Comparison of ENCODE assay signal across 1 cellular context in genomic region chr10:17617031-17617911, GRCh38.
TF ChIP-seq lines count a peak whose summit lies in the region.

Gene HACD1, minus strand, starts transcription at chr10:17617374. Its CDS starts 35 bp downstream, at chr10:17617339.

TF ChIP-seq in HepG2, 621 proteins besides CTCF, POLR2A, EP300 and RAD21 (continued from another document and continues in another):
- TF ChIP-seq ZNF407 (CRISPR knock-in tag; IDR thresholded peaks at IDR 0.05; ENCODE audit: not compliant biosample characterization) (no peak), ZFP90 (CRISPR knock-in tag; IDR thresholded peaks at IDR 0.05; ENCODE audit: borderline replicate concordance) (no peak), ZNF737 (CRISPR knock-in tag; IDR thresholded peaks at IDR 0.05; ENCODE audit: borderline replicate concordance) (no peak), ZBTB21 (CRISPR knock-in tag; IDR thresholded peaks at IDR 0.05) (no peak), ZMAT5 (CRISPR knock-in tag; IDR thresholded peaks at IDR 0.05; ENCODE audit: borderline replicate concordance, low read depth) (no peak), PTBP1 (IDR thresholded peaks at IDR 0.05; ENCODE audit: low read depth, low read length, poor library complexity, severe bottlenecking) (no peak), NFE2L2 (IDR thresholded peaks at IDR 0.05; ENCODE audit: low read length) (no peak), CREB1 (IDR thresholded peaks at IDR 0.05) (no peak), CREB1 (CRISPR knock-in tag; IDR thresholded peaks at IDR 0.05) (no peak), SSRP1 (CRISPR knock-in tag; IDR thresholded peaks at IDR 0.05) (no peak), ZNF138 (CRISPR knock-in tag; IDR thresholded peaks at IDR 0.05; ENCODE audit: low read depth) (peak; percentile 6; the same call in 1 of the 2 replicates), ZNF713 (CRISPR knock-in tag; IDR thresholded peaks at IDR 0.05) (no peak), ZSCAN9 (CRISPR knock-in tag; IDR thresholded peaks at IDR 0.05; ENCODE audit: borderline replicate concordance) (peak; percentile 31; the same call in 1 of the 2 replicates), DZIP1 (CRISPR knock-in tag; IDR thresholded peaks at IDR 0.05) (no peak; the same call in 1 of the 2 replicates), ZNF850 (CRISPR knock-in tag; conservative IDR thresholded peaks at IDR 0.05) (no peak), HOXD1 (CRISPR knock-in tag; IDR thresholded peaks at IDR 0.05) (no peak), MBNL3 (CRISPR knock-in tag; conservative IDR thresholded peaks at IDR 0.05) (no peak), ZNF280B (CRISPR knock-in tag; IDR thresholded peaks at IDR 0.05; ENCODE audit: borderline replicate concordance) (no peak), CAMTA2 (CRISPR knock-in tag; IDR thresholded peaks at IDR 0.05; ENCODE audit: borderline replicate concordance) (no peak; the same call in 1 of the 2 replicates), ARNT (IDR thresholded peaks at IDR 0.05) (no peak), HOXA9 (CRISPR knock-in tag; IDR thresholded peaks at IDR 0.05; ENCODE audit: borderline replicate concordance) (no peak; the same call in 1 of the 2 replicates), ZBTB39 (CRISPR knock-in tag; IDR thresholded peaks at IDR 0.05) (0 out of 2 replicates have a peak, but pooled peaks have one; percentile 41), RFX3 (CRISPR knock-in tag; IDR thresholded peaks at IDR 0.05) (no peak), PPARG (CRISPR knock-in tag; conservative IDR thresholded peaks at IDR 0.05) (no peak), ZBTB1 (CRISPR knock-in tag; IDR thresholded peaks at IDR 0.05; ENCODE audit: borderline replicate concordance) (no peak), ARHGAP35 (CRISPR knock-in tag; IDR thresholded peaks at IDR 0.05; ENCODE audit: borderline replicate concordance) (0 out of 2 replicates have a peak, but pooled peaks have one; percentile 19), SP5 (CRISPR knock-in tag; IDR thresholded peaks at IDR 0.05; ENCODE audit: borderline replicate concordance, low read depth) (0 out of 2 replicates have a peak, but pooled peaks have one; percentile 29), ZNF121 (CRISPR knock-in tag; IDR thresholded peaks at IDR 0.05) (peak; percentile 35; the same call in 1 of the 2 replicates), ZFP62 (CRISPR knock-in tag; IDR thresholded peaks at IDR 0.05) (no peak), FOXJ3 (CRISPR knock-in tag; IDR thresholded peaks at IDR 0.05; ENCODE audit: borderline replicate concordance) (no peak), SIX4 (CRISPR knock-in tag; IDR thresholded peaks at IDR 0.05) (no peak), RFXANK (CRISPR knock-in tag; IDR thresholded peaks at IDR 0.05) (0 out of 2 replicates have a peak, but pooled peaks have one; percentile 35), NFKBIZ (CRISPR knock-in tag; IDR thresholded peaks at IDR 0.05) (no peak), HNRNPL (IDR thresholded peaks at IDR 0.05; ENCODE audit: low read depth, low read length) (peak; percentile 50; the same call in 1 of the 2 replicates), MZF1 (CRISPR knock-in tag; IDR thresholded peaks at IDR 0.05; ENCODE audit: borderline replicate concordance) (no peak), NFIC (IDR thresholded peaks at IDR 0.05; ENCODE audit: low read length) (no peak), ZNF792 (CRISPR knock-in tag; IDR thresholded peaks at IDR 0.05) (no peak; the same call in 1 of the 2 replicates), LBX2 (CRISPR knock-in tag; IDR thresholded peaks at IDR 0.05; ENCODE audit: borderline replicate concordance) (no peak), ZNF616 (CRISPR knock-in tag; IDR thresholded peaks at IDR 0.05; ENCODE audit: low read depth) (no peak), BHLHE40 (IDR thresholded peaks at IDR 0.05; ENCODE audit: low read length) (peak; percentile 58; the same call in 1 of the 2 replicates), PRDM4 (CRISPR knock-in tag; IDR thresholded peaks at IDR 0.05; ENCODE audit: borderline replicate concordance) (no peak), FOXK2 (IDR thresholded peaks at IDR 0.05) (no peak), BRF2 (CRISPR knock-in tag; IDR thresholded peaks at IDR 0.05) (no peak), ZBTB14 (CRISPR knock-in tag; IDR thresholded peaks at IDR 0.05) (peak; percentile 65)
